In genomic region chr2:221704442-221704841, GRCh38 we compare ENCODE assay signal across 38 cellular contexts.
"Had no signal": no experiment of that assay in that cellular context is flagged by ENCODE, and none has a peak within 500 bp of the region (broad histone marks: within the 10 kb centered on the region; RNA-seq: fewer than 3 reads in every experiment).

No MANE protein-coding gene starts in this region.

- H3K9me3 ChIP-seq: adrenal gland, ascending aorta, body of pancreas, breast epithelium had no signal

- H3K36me3 ChIP-seq: adrenal gland, ascending aorta, brain microvascular endothelial cell, breast epithelium, cardiac muscle cell had no signal

- ATAC-seq: activated naive CD4-positive, alpha-beta T cell treated with anti-CD3 and anti-CD28 coated beads, Interleukin-2, amount 50 U/mL, for 72 hours; activated naive CD8-positive, alpha-beta T cell treated with anti-CD3 and anti-CD28 coated beads, Interleukin-2, amount 50 U/mL, for 24 hours; activated T-cell treated with anti-CD3 and anti-CD28 coated beads, Interleukin-2, amount 50 U/mL, for 4 hours; activated T-cell treated with anti-CD3 and anti-CD28 coated beads, Interleukin-2, amount 50 U/mL, for 72 hours; activated T-helper 17 cell treated with anti-CD3 and anti-CD28 coated beads, Interleukin-2, amount 50 U/mL, for 72 hours; body of pancreas had no signal

- H3K27me3 Mint-ChIP-seq: activated naive CD4-positive, alpha-beta T cell treated with anti-CD3 and anti-CD28 coated beads, Interleukin-2, amount 10 ng/mL, durations not matched to agents 7 days and 5 days; activated naive CD8-positive, alpha-beta T cell treated with anti-CD3 and anti-CD28 coated beads for 36 hours; activated naive CD8-positive, alpha-beta T cell treated with anti-CD3 and anti-CD28 coated beads, Interleukin-2, amount 10 ng/mL, durations not matched to agents 7 days and 5 days; activated naive CD8-positive, alpha-beta T cell treated with anti-CD3 and anti-CD28 coated beads, Interleukin-2, amount 50 U/mL, for 24 hours; central memory CD8-positive, alpha-beta T cell had no signal

- H3K27ac Mint-ChIP-seq: activated naive CD4-positive, alpha-beta T cell treated with anti-CD3 and anti-CD28 coated beads for 36 hours; activated naive CD4-positive, alpha-beta T cell treated with anti-CD3 and anti-CD28 coated beads, Interleukin-2, amount 10 ng/mL, durations not matched to agents 7 days and 5 days; activated naive CD4-positive, alpha-beta T cell treated with anti-CD3 and anti-CD28 coated beads, Interleukin-2, amount 50 U/mL, for 24 hours; activated naive CD4-positive, alpha-beta T cell treated with anti-CD3 and anti-CD28 coated beads, Interleukin-2, amount 50 U/mL, for 72 hours; activated naive CD8-positive, alpha-beta T cell; activated naive CD8-positive, alpha-beta T cell treated with anti-CD3 and anti-CD28 coated beads for 36 hours; activated naive CD8-positive, alpha-beta T cell treated with anti-CD3 and anti-CD28 coated beads, Interleukin-2, amount 10 ng/mL, durations not matched to agents 7 days and 5 days; activated naive CD8-positive, alpha-beta T cell treated with anti-CD3 and anti-CD28 coated beads, Interleukin-2, amount 50 U/mL, for 24 hours; activated T-cell treated with anti-CD3 and anti-CD28 coated beads, Interleukin-2, amount 50 U/mL, for 24 hours; activated T-cell treated with anti-CD3 and anti-CD28 coated beads, Interleukin-2, amount 50 U/mL, for 72 hours; activated T-helper 1 cell treated with anti-CD3 and anti-CD28 coated beads, Interleukin-12 subunit alpha, Interleukin-12 subunit beta, Interleukin-2, Interleukin-4 antibody, amounts not matched to agents 30 ng/mL and 10 ng/mL and 1 ng/mL, durations not matched to agents 14 hours and 24 hours and 36 hours; activated T-helper 17 cell treated with anti-CD3 and anti-CD28 coated beads, Interleukin-2, amount 50 U/mL, for 72 hours; activated T-helper 2 cell treated with anti-CD3 and anti-CD28 coated beads, Interferon-gamma antibody, Interleukin-2, Interleukin-4, amounts not matched to agents 10 μg/mL and 5 μg/mL and 100 μg/mL, durations not matched to agents 14 hours and 24 hours and 36 hours; brain had no signal

- H3K27ac ChIP-seq: adrenal gland, ascending aorta, body of pancreas, brain microvascular endothelial cell, breast epithelium, cardiac muscle cell had no signal

- H3K4me3 Mint-ChIP-seq: activated naive CD4-positive, alpha-beta T cell treated with anti-CD3 and anti-CD28 coated beads for 36 hours; activated naive CD4-positive, alpha-beta T cell treated with anti-CD3 and anti-CD28 coated beads, Interleukin-2, amount 10 ng/mL, durations not matched to agents 7 days and 5 days; activated naive CD4-positive, alpha-beta T cell treated with anti-CD3 and anti-CD28 coated beads, Interleukin-2, amount 50 U/mL, for 24 hours; activated naive CD8-positive, alpha-beta T cell; activated naive CD8-positive, alpha-beta T cell treated with anti-CD3 and anti-CD28 coated beads for 36 hours; activated naive CD8-positive, alpha-beta T cell treated with anti-CD3 and anti-CD28 coated beads, Interleukin-2, amount 10 ng/mL, durations not matched to agents 7 days and 5 days; activated naive CD8-positive, alpha-beta T cell treated with anti-CD3 and anti-CD28 coated beads, Interleukin-2, amount 50 U/mL, for 24 hours; activated T-cell treated with anti-CD3 and anti-CD28 coated beads, Interleukin-2, amount 50 U/mL, for 24 hours; activated T-cell treated with anti-CD3 and anti-CD28 coated beads, Interleukin-2, amount 50 U/mL, for 4 hours; activated T-cell treated with anti-CD3 and anti-CD28 coated beads, Interleukin-2, amount 50 U/mL, for 72 hours; activated T-helper 1 cell treated with anti-CD3 and anti-CD28 coated beads, Interleukin-12 subunit alpha, Interleukin-12 subunit beta, Interleukin-2, Interleukin-4 antibody, amounts not matched to agents 30 ng/mL and 10 ng/mL and 1 ng/mL, durations not matched to agents 14 hours and 24 hours and 36 hours; activated T-helper 17 cell treated with anti-CD3 and anti-CD28 coated beads, Interleukin-2, amount 50 U/mL, for 72 hours; brain; central memory CD8-positive, alpha-beta T cell had no signal

- H3K4me1 ChIP-seq: adrenal gland, ascending aorta, body of pancreas, breast epithelium had no signal

- H3K9me3 Mint-ChIP-seq: activated naive CD4-positive, alpha-beta T cell treated with anti-CD3 and anti-CD28 coated beads for 36 hours; activated naive CD4-positive, alpha-beta T cell treated with anti-CD3 and anti-CD28 coated beads, Interleukin-2, amount 10 ng/mL, durations not matched to agents 7 days and 5 days; activated T-cell treated with anti-CD3 and anti-CD28 coated beads, Interleukin-2, amount 50 U/mL, for 24 hours; activated T-cell treated with anti-CD3 and anti-CD28 coated beads, Interleukin-2, amount 50 U/mL, for 4 hours; activated T-helper 1 cell treated with anti-CD3 and anti-CD28 coated beads, Interleukin-12 subunit alpha, Interleukin-12 subunit beta, Interleukin-2, Interleukin-4 antibody, amounts not matched to agents 30 ng/mL and 10 ng/mL and 1 ng/mL, durations not matched to agents 14 hours and 24 hours and 36 hours; activated T-helper 17 cell treated with anti-CD3 and anti-CD28 coated beads, Interleukin-2, amount 50 U/mL, for 72 hours; activated T-helper 2 cell treated with anti-CD3 and anti-CD28 coated beads, Interferon-gamma antibody, Interleukin-2, Interleukin-4, amounts not matched to agents 10 μg/mL and 5 μg/mL and 100 μg/mL, durations not matched to agents 14 hours and 24 hours and 36 hours; brain had no signal

- H3K27me3 ChIP-seq: adrenal gland, ascending aorta, body of pancreas, brain microvascular endothelial cell, cardiac muscle cell had no signal

- H3K4me3 ChIP-seq: adrenal gland, ascending aorta, body of pancreas, breast epithelium, cardiac muscle cell had no signal

- H3K36me3 Mint-ChIP-seq: activated naive CD4-positive, alpha-beta T cell treated with anti-CD3 and anti-CD28 coated beads, Interleukin-2, amount 10 ng/mL, durations not matched to agents 7 days and 5 days; activated naive CD4-positive, alpha-beta T cell treated with anti-CD3 and anti-CD28 coated beads, Interleukin-2, amount 50 U/mL, for 24 hours; activated naive CD4-positive, alpha-beta T cell treated with anti-CD3 and anti-CD28 coated beads, Interleukin-2, amount 50 U/mL, for 72 hours; activated naive CD8-positive, alpha-beta T cell; activated naive CD8-positive, alpha-beta T cell treated with anti-CD3 and anti-CD28 coated beads for 36 hours; activated naive CD8-positive, alpha-beta T cell treated with anti-CD3 and anti-CD28 coated beads, Interleukin-2, amount 10 ng/mL, durations not matched to agents 7 days and 5 days; brain had no signal

- H3K4me1 Mint-ChIP-seq: activated naive CD4-positive, alpha-beta T cell treated with anti-CD3 and anti-CD28 coated beads, Interleukin-2, amount 10 ng/mL, durations not matched to agents 7 days and 5 days; activated naive CD4-positive, alpha-beta T cell treated with anti-CD3 and anti-CD28 coated beads, Interleukin-2, amount 50 U/mL, for 24 hours; activated naive CD8-positive, alpha-beta T cell treated with anti-CD3 and anti-CD28 coated beads for 36 hours; activated naive CD8-positive, alpha-beta T cell treated with anti-CD3 and anti-CD28 coated beads, Interleukin-2, amount 10 ng/mL, durations not matched to agents 7 days and 5 days; activated naive CD8-positive, alpha-beta T cell treated with anti-CD3 and anti-CD28 coated beads, Interleukin-2, amount 50 U/mL, for 24 hours; activated T-helper 17 cell treated with anti-CD3 and anti-CD28 coated beads, Interleukin-2, amount 50 U/mL, for 72 hours; central memory CD8-positive, alpha-beta T cell had no signal

- DNase-seq: activated effector memory CD4-positive, alpha-beta T cell treated with anti-CD3 and anti-CD28 coated beads, Interleukin-2, amount 50 U/mL, for 16 hours; activated effector memory CD4-positive, alpha-beta T cell treated with Interleukin-2 at 50 U/mL for 16 hours; activated gamma-delta T cell; activated gamma-delta T cell treated with Interleukin-2 at 50 U/mL for 16 hours; activated naive CD4-positive, alpha-beta T cell; activated naive CD4-positive, alpha-beta T cell treated with anti-CD3 and anti-CD28 coated beads for 36 hours; activated naive CD4-positive, alpha-beta T cell treated with anti-CD3 and anti-CD28 coated beads, Interleukin-2, amount 10 ng/mL, durations not matched to agents 7 days and 5 days; activated naive CD4-positive, alpha-beta T cell treated with anti-CD3 and anti-CD28 coated beads, Interleukin-2, amount 50 U/mL, for 16 hours; activated naive CD4-positive, alpha-beta T cell treated with Interleukin-2 at 50 U/mL for 16 hours; activated naive CD8-positive, alpha-beta T cell treated with anti-CD3 and anti-CD28 coated beads for 36 hours; activated naive CD8-positive, alpha-beta T cell treated with anti-CD3 and anti-CD28 coated beads, Interleukin-2, amount 10 ng/mL, durations not matched to agents 7 days and 5 days; activated naive CD8-positive, alpha-beta T cell treated with anti-CD3 and anti-CD28 coated beads, Interleukin-2, amount 50 U/mL, for 24 hours; activated T-cell treated with anti-CD3 and anti-CD28 coated beads, Interleukin-2, amount 50 U/mL, for 24 hours; activated T-cell treated with anti-CD3 and anti-CD28 coated beads, Interleukin-2, amount 50 U/mL, for 4 hours; activated T-cell treated with anti-CD3 and anti-CD28 coated beads, Interleukin-2, amount 50 U/mL, for 48 hours; activated T-cell treated with anti-CD3 and anti-CD28 coated beads, Interleukin-2, amount 50 U/mL, for 72 hours; adrenal gland; amniotic stem cell; amygdala; anterior cingulate cortex; aorta; body of pancreas; brain microvascular endothelial cell; caudate nucleus; central memory CD4-positive, alpha-beta T cell; cerebellar nuclear complex had no signal

- FAIRE-seq: astrocyte had no signal
